Comparison of ENCODE assay signal across 8 cellular contexts in the genomic region with DNA sequence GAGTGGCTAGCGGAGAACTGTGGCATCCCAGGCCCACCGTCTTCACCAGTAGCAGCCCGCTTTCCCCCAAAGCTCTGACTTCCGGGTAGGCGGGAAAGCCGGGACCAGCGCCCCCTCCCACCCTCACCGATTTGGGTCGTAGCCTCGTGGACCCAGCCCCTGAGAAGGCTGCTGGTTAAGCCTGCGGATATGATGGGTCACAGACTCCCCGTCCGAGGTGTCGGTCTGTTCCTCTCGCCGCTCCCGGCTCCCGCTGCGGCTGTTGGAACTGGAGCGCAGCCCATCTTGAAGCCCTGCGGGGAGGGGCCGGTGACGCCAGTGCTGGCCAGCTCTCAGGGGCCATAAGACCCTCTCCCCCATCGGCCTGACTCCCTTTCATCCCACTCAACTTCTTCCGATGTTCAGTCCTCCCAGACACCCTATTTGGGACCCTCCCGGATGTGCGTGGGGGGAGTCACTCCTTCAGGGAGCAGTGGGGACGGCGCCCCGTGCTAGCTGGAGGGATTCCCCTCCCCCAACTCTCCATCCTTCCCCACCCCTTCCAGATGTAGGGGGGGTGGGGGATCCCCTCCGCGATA.
A peak's percentile ranks its signal among the peaks of the same experiment; 100 is the strongest.
DNase-seq lines count a peak whose midpoint lies in the region; ATAC-seq and TF ChIP-seq lines count a peak whose summit lies in the region.

No MANE protein-coding gene starts in this region.

- H3K4me1 ChIP-seq in DND-41 (ENCODE audit: insufficient read depth, low read length) (peaks cover 31% of the 10 kb centered on the region), neuron (ENCODE audit: insufficient read depth, low read length) (peaks cover 19% of the 10 kb centered on the region)

- no peak for TF ChIP-seq CTCF in DND-41 (IDR thresholded peaks at IDR 0.05; ENCODE audit: borderline replicate concordance, extremely low read depth, low read length, poor library complexity, severe bottlenecking)

- DNase-seq in DND-41 (no peak), HS-27A (ENCODE audit: low read depth) (peak; percentile 14), glomerular visceral epithelial cell (ENCODE audit: extremely low spot score) (peak; percentile 30), NCI-H1436 treated with DMSO at 0.1 percent for 48 hours (lab: John Stamatoyannopoulos, UW) (no peak), GM19238 (ENCODE audit: insufficient read length, low spot score) (no peak)
- DNase-seq in activated naive CD4-positive, alpha-beta T cell treated with anti-CD3 and anti-CD28 coated beads, Interleukin-2, amount 50 U/mL, for 16 hours = peak; percentile 19

- H3K27ac ChIP-seq in DND-41 (ENCODE audit: low read length) = peak overlapping the region; percentile 80

- H4K20me1 ChIP-seq in DND-41 (ENCODE audit: insufficient read depth, low read length) = peaks cover 12% of the 10 kb centered on the region; the same call in 1 of the 2 replicates

- H3K79me2 ChIP-seq in DND-41 (ENCODE audit: insufficient read depth, low read length) = peaks cover 31% of the 10 kb centered on the region

- ATAC-seq in DND-41 (ENCODE audit: insufficient read depth, low read depth) (no peak), HG03354 (IDR thresholded peaks at IDR 0.05; ENCODE audit: poor library complexity, severe bottlenecking, unreplicated experiment) (no peak)

- H3K9ac ChIP-seq in DND-41 (ENCODE audit: low read depth, low read length) = peak overlapping the region; percentile 64

- H3K27me3 ChIP-seq in DND-41 (ENCODE audit: insufficient read depth, low read length, poor library complexity) = no peaks in the 10 kb centered on the region
- H3K27me3 ChIP-seq in neuron (ENCODE audit: insufficient read depth, low read length) = no peaks in the 10 kb centered on the region

- peak overlapping the region; percentile 95 for H3K4me2 ChIP-seq in DND-41 (ENCODE audit: insufficient read depth, low read length)

- H2AFZ ChIP-seq in DND-41 (ENCODE audit: low read depth, low read length) = peak overlapping the region; percentile 66; the same call in 1 of the 2 replicates
- H2AFZ ChIP-seq in neuron (ENCODE audit: low read depth, low read length) = peak overlapping the region; percentile 91

- H3K9me3 ChIP-seq in DND-41 (ENCODE audit: insufficient read depth, low read length, severe bottlenecking) (no peaks in the 10 kb centered on the region), neuron (ENCODE audit: low read length) (no peaks in the 10 kb centered on the region)

- peaks cover 56% of the 10 kb centered on the region for H3K36me3 ChIP-seq in DND-41 (ENCODE audit: insufficient read depth, low read length)
- peaks cover 41% of the 10 kb centered on the region for H3K36me3 ChIP-seq in neuron (ENCODE audit: insufficient read depth, low read length)

- H3K4me3 ChIP-seq in DND-41 (ENCODE audit: low read depth in 1 of 2, low read length in 2 of 2) (peak overlapping the region; percentile 26 to 62), neuron (ENCODE audit: low read length) (peak overlapping the region; percentile 88)

Comparison
In these comparisons a context has a peak if more than half of its experiments do, and no peak if none do; other contexts are left out.
1. DNase-seq: peak in HS-27A (single experiment), activated naive CD4-positive, alpha-beta T cell treated with anti-CD3 and anti-CD28 coated beads, Interleukin-2, amount 50 U/mL, for 16 hours (single experiment) and glomerular visceral epithelial cell (single experiment); none in DND-41 (single experiment), NCI-H1436 treated with DMSO at 0.1 percent for 48 hours (single experiment) and GM19238 (single experiment).